In the genomic region with DNA sequence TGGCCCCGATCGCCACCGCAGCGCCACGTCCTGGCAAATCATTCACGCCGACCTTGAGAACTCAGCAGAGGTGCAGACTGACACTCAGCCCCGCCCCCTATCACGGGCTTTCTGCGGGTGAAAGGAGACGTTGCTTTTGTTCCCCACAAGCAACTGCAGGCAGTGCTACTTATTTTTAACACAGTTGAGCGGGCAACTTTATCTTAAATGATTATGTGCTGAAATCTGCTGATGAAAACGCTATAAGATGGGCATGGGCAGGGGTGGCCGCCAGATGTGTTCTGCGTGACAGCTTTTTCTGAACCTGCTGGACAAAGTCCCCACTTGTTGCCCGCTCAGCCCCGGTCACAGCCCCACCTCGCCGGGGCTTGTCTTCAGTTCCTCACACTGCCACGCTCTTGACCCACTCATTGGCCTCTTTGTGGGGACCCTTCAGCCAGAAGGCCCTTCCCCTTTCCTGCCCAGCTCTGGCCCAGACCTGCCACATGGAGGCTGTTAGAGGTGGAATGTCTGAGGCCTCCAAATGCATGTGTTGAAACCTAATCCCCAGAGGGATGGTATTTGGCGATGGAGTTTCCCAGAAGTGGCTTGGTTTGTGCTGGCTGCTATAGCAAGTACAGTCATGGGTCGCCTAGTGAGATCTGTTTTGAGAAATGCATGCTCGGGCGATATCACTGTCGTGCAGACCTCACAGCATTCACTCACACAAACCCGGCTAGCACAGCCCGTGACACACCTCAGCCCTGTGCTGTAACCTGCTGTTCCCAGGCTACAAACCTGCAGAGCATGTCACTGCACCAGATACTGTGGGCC, we compare ENCODE assay signal across 9 cellular contexts. TPM values are rescaled to one million over a fixed set of nuclear protein-coding genes. Genes with fewer than 3 reads are reported as not detected.
A peak's percentile ranks its signal among the peaks of the same experiment; 100 is the strongest.
DNase-seq lines count a peak whose midpoint lies in the region; ATAC-seq and TF ChIP-seq lines count a peak whose summit lies in the region.
"Had no signal": no experiment of that assay in that cellular context is flagged by ENCODE, and none has a peak within 500 bp of the region (broad histone marks: within the 10 kb centered on the region; RNA-seq: fewer than 3 reads in every experiment).

No MANE protein-coding gene starts in this region.

- H3K27me3 Mint-ChIP-seq in HFFc6 (ENCODE audit: insufficient read depth): peaks cover 2% of the 10 kb centered on the region; the same call in 1 of the 2 replicates
- H3K27me3 Mint-ChIP-seq in activated CD8-positive, alpha-beta T cell treated with anti-CD3 and anti-CD28 coated beads, Interleukin-2, amount 10 ng/mL, durations not matched to agents 7 days and 5 days (ENCODE audit: low read depth): no peaks in the 10 kb centered on the region

- no peak overlapping the region for H3K4me3 Mint-ChIP-seq in HFFc6
- H3K4me3 Mint-ChIP-seq in activated CD8-positive, alpha-beta T cell treated with anti-CD3 and anti-CD28 coated beads, Interleukin-2, amount 10 ng/mL, durations not matched to agents 7 days and 5 days: peak overlapping the region; percentile 26

- DNase-seq in HFFc6 (peak; percentile 17), left ventricle myocardium superior (peak; percentile 83), smooth muscle cell (lab: John Stamatoyannopoulos, UW; ENCODE audit: unreplicated experiment) (no peak), NCI-H1105 treated with DMSO at 0.1 percent for 48 hours (lab: John Stamatoyannopoulos, UW) (no peak), OCI-M2 (lab: John Stamatoyannopoulos, UW; ENCODE audit: unreplicated experiment) (no peak)
- peak; percentile 58 for DNase-seq in activated CD8-positive, alpha-beta T cell treated with anti-CD3 and anti-CD28 coated beads, Interleukin-2, amount 10 ng/mL, durations not matched to agents 7 days and 5 days

- no peaks in the 10 kb centered on the region for H4K20me1 ChIP-seq in smooth muscle cell (ENCODE audit: low read depth)

- ATAC-seq in activated CD8-positive, alpha-beta T cell treated with anti-CD3 and anti-CD28 coated beads, Interleukin-2, amount 10 ng/mL, durations not matched to agents 7 days and 5 days: peak; percentile 68
- ATAC-seq in left ventricle myocardium superior: peak; percentile 84
- ATAC-seq in GM18519 (IDR thresholded peaks at IDR 0.05; ENCODE audit: low FRiP score, unreplicated experiment): no peak
- no peak for ATAC-seq in GM19463 (IDR thresholded peaks at IDR 0.05; ENCODE audit: unreplicated experiment)

- CTCF ChIA-PET in activated CD8-positive, alpha-beta T cell treated with anti-CD3 and anti-CD28 coated beads, Interleukin-2, amount 10 ng/mL, durations not matched to agents 7 days and 5 days (lab: Charles Lee): interaction anchor here (1.1 kb wide), 1 partner anchor 25 kb away, joined by 4 read pairs; no protein-coding TSS in a partner anchor

- H3K9me3 Mint-ChIP-seq in HFFc6: no peaks in the 10 kb centered on the region
- no peaks in the 10 kb centered on the region for H3K9me3 Mint-ChIP-seq in activated CD8-positive, alpha-beta T cell treated with anti-CD3 and anti-CD28 coated beads, Interleukin-2, amount 10 ng/mL, durations not matched to agents 7 days and 5 days (ENCODE audit: insufficient read depth)
- H3K9me3 Mint-ChIP-seq: activated naive CD4-positive, alpha-beta T cell treated with anti-CD3 and anti-CD28 coated beads, Interleukin-2, amount 50 U/mL, for 72 hours had no signal

- no peaks in the 10 kb centered on the region for H3F3A ChIP-seq in smooth muscle cell (ENCODE audit: low read depth)

- no peak overlapping the region for H2AFZ ChIP-seq in smooth muscle cell (ENCODE audit: low read depth)

- H3K4me1 ChIP-seq in smooth muscle cell (ENCODE audit: low read depth): peaks cover 10% of the 10 kb centered on the region

- H3K9ac ChIP-seq in smooth muscle cell (ENCODE audit: low read depth): no peak overlapping the region

- 55% methylated on average over 27 of the region's 27 CpGs for WGBS in smooth muscle cell (ENCODE audit: low lambda C conversion rate)

- peaks cover 7% of the 10 kb centered on the region; the same call in 1 of the 2 replicates for H3K4me1 Mint-ChIP-seq in HFFc6 (ENCODE audit: low read depth)
- peaks cover 15% of the 10 kb centered on the region for H3K4me1 Mint-ChIP-seq in activated CD8-positive, alpha-beta T cell treated with anti-CD3 and anti-CD28 coated beads, Interleukin-2, amount 10 ng/mL, durations not matched to agents 7 days and 5 days (ENCODE audit: low read depth)

- H3K27ac Mint-ChIP-seq in HFFc6: 0 out of 2 replicates have a peak overlapping the region, but pooled peaks have one; percentile 43
- H3K27ac Mint-ChIP-seq in activated CD8-positive, alpha-beta T cell treated with anti-CD3 and anti-CD28 coated beads, Interleukin-2, amount 10 ng/mL, durations not matched to agents 7 days and 5 days: no peak overlapping the region
- H3K27ac Mint-ChIP-seq: activated naive CD4-positive, alpha-beta T cell treated with anti-CD3 and anti-CD28 coated beads, Interleukin-2, amount 50 U/mL, for 72 hours had no signal

- no peaks in the 10 kb centered on the region for H3K27me3 ChIP-seq in smooth muscle cell (ENCODE audit: low read depth)

- no peak overlapping the region for H3K27ac ChIP-seq in smooth muscle cell (ENCODE audit: low read depth)

- H3K79me2 ChIP-seq in smooth muscle cell (ENCODE audit: low read depth): no peaks in the 10 kb centered on the region

- no peaks in the 10 kb centered on the region for H3K9me3 ChIP-seq in smooth muscle cell (replicated peaks; ENCODE audit: low read depth)

- POLR2A ChIA-PET in activated CD8-positive, alpha-beta T cell treated with anti-CD3 and anti-CD28 coated beads, Interleukin-2, amount 10 ng/mL, durations not matched to agents 7 days and 5 days (lab: Charles Lee): interaction anchor here (0.9 kb wide), 1 partner anchor 25 kb away, joined by 3 read pairs; no protein-coding TSS in a partner anchor

- no peaks in the 10 kb centered on the region for H3K36me3 Mint-ChIP-seq in HFFc6 (ENCODE audit: low read depth)
- H3K36me3 Mint-ChIP-seq in activated CD8-positive, alpha-beta T cell treated with anti-CD3 and anti-CD28 coated beads, Interleukin-2, amount 10 ng/mL, durations not matched to agents 7 days and 5 days (ENCODE audit: low read depth): peaks cover 4% of the 10 kb centered on the region
- H3K36me3 Mint-ChIP-seq: activated naive CD4-positive, alpha-beta T cell treated with anti-CD3 and anti-CD28 coated beads, Interleukin-2, amount 50 U/mL, for 72 hours had no signal

- no peak for TF ChIP-seq CTCF in HFFc6 (IDR thresholded peaks at IDR 0.05)
- no peak for TF ChIP-seq CTCF in smooth muscle cell (IDR thresholded peaks at IDR 0.05; ENCODE audit: borderline replicate concordance, insufficient read depth, poor library complexity, severe bottlenecking)

- peak overlapping the region; percentile 13 for H3K4me2 ChIP-seq in smooth muscle cell

- no peaks in the 10 kb centered on the region for H3K36me3 ChIP-seq in smooth muscle cell (ENCODE audit: low read depth)

- intact Hi-C loops in left ventricle myocardium superior (cut with micrococcal nuclease): no loop called here

- H3K4me3 ChIP-seq in smooth muscle cell: peak overlapping the region; percentile 1

RNA-seq across cellular contexts. Expression of gene PDXK, which starts 15.7 kb away (rescaled TPM):
- total RNA-seq in HFFc6 (2021; fragmentation: NEBNext Ultra II Directional; extraction: Animal tissue kit (Norgen Biotek cat#: 25700)): 100 to 1,000 TPM; 154 to 160 (median 157) TPM
- 100 to 1,000 TPM in 1 of 2 experiments, 10 to 100 TPM in 1; 94.5 to 100 TPM for total RNA-seq in activated CD8-positive, alpha-beta T cell treated with anti-CD3 and anti-CD28 coated beads, Interleukin-2, amount 10 ng/mL, durations not matched to agents 7 days and 5 days
- total RNA-seq in left ventricle myocardium superior: 117 TPM
- 84.3 and 92.6 TPM in 2 replicates for total RNA-seq in smooth muscle cell
- 184 and 194 TPM in 2 replicates for polyA plus RNA-seq in smooth muscle cell

RNA-seq across cellular contexts. Expression of gene RRP1B, which starts 43.9 kb away (rescaled TPM):
- 10 to 100 TPM; 26.9 to 34.4 (median 27.6) TPM for total RNA-seq in HFFc6 (2021; fragmentation: NEBNext Ultra II Directional; extraction: Animal tissue kit (Norgen Biotek cat#: 25700))
- total RNA-seq in activated CD8-positive, alpha-beta T cell treated with anti-CD3 and anti-CD28 coated beads, Interleukin-2, amount 10 ng/mL, durations not matched to agents 7 days and 5 days: 10 to 100 TPM; 57.5 to 58.3 TPM
- 9.9 TPM for total RNA-seq in left ventricle myocardium superior
- total RNA-seq in smooth muscle cell: 19.3 and 24.7 TPM in 2 replicates
- 10.6 and 17.6 TPM in 2 replicates for polyA plus RNA-seq in smooth muscle cell

RNA-seq across cellular contexts. Expression of gene HSF2BP, which starts 44.0 kb away (rescaled TPM):
- total RNA-seq in HFFc6 (2021; fragmentation: NEBNext Ultra II Directional; extraction: Animal tissue kit (Norgen Biotek cat#: 25700)): under 1 TPM; 0.33 to 0.90 (median 0.59) TPM
- total RNA-seq in activated CD8-positive, alpha-beta T cell treated with anti-CD3 and anti-CD28 coated beads, Interleukin-2, amount 10 ng/mL, durations not matched to agents 7 days and 5 days: under 1 TPM; 0.18 to 0.24 TPM
- total RNA-seq in left ventricle myocardium superior (not detected), smooth muscle cell (1.9 and 3.4 TPM in 2 replicates)
- 0.97 and 1.6 TPM in 2 replicates for polyA plus RNA-seq in smooth muscle cell

Comparison
In these comparisons a context has a peak if more than half of its experiments do, and no peak if none do; other contexts are left out.
1. DNase-seq: peak in HFFc6 (single experiment), activated CD8-positive, alpha-beta T cell treated with anti-CD3 and anti-CD28 coated beads, Interleukin-2, amount 10 ng/mL, durations not matched to agents 7 days and 5 days (single experiment) and left ventricle myocardium superior (single experiment); none in smooth muscle cell (single experiment), NCI-H1105 treated with DMSO at 0.1 percent for 48 hours (single experiment) and OCI-M2 (single experiment).
2. ATAC-seq: peak in activated CD8-positive, alpha-beta T cell treated with anti-CD3 and anti-CD28 coated beads, Interleukin-2, amount 10 ng/mL, durations not matched to agents 7 days and 5 days (single experiment) and left ventricle myocardium superior (single experiment); none in GM18519 (single experiment) and GM19463 (single experiment).